In genomic region chr15:73621286-73621826, GRCh38 we compare ENCODE assay signal across 19 cellular contexts.
"Had no signal": no experiment of that assay in that cellular context is flagged by ENCODE, and none has a peak within 500 bp of the region (broad histone marks: within the 10 kb centered on the region; RNA-seq: fewer than 3 reads in every experiment).

No MANE protein-coding gene starts in this region.

- H3K9me3 ChIP-seq: colonic mucosa, gastrocnemius medialis, heart left ventricle, mucosa of descending colon, ovary, psoas muscle, testis had no signal

- H3K36me3 ChIP-seq: brain microvascular endothelial cell, colonic mucosa, gastrocnemius medialis, heart left ventricle, ovary had no signal

- H3K27ac ChIP-seq: brain microvascular endothelial cell, colonic mucosa, heart left ventricle, ovary, psoas muscle, skin epidermis, testis had no signal

- H3K4me3 ChIP-seq: colonic mucosa, heart left ventricle, mucosa of descending colon, ovary, psoas muscle, skin epidermis, testis had no signal

- ATAC-seq: gastrocnemius medialis, heart left ventricle, mucosa of descending colon, right cardiac atrium, T-cell had no signal

- H3K27me3 ChIP-seq: brain microvascular endothelial cell, colonic mucosa, gastrocnemius medialis, heart left ventricle, ovary, testis had no signal

- DNase-seq: activated CD4-positive, CD25-positive, alpha-beta regulatory T cell treated with anti-CD3 and anti-CD28 coated beads, Interleukin-2, amount 50 U/mL, for 72 hours; anterior cingulate cortex; brain microvascular endothelial cell; central memory CD4-positive, alpha-beta T cell; colonic mucosa; endodermal cell; gastrocnemius medialis; heart left ventricle; mucosa of descending colon; naive B cell; ovary; psoas muscle; right cardiac atrium; stimulated activated CD4-positive, alpha-beta T cell treated with anti-CD3 and anti-CD28 coated beads, Interleukin-15, amount 100 ng/mL, for 24 hours; stimulated activated CD4-positive, alpha-beta T cell treated with anti-CD3 and anti-CD28 coated beads, Interleukin-4, amount 100 ng/mL, for 1 hour; T-cell; T1000; testis had no signal
